In genomic region chr1:247360116-247360898, GRCh38 we compare ENCODE assay signal across 1 cellular context.
TF ChIP-seq lines count a peak whose summit lies in the region.

No MANE protein-coding gene starts in this region.

TF ChIP-seq in K562, 482 proteins besides CTCF, POLR2A, EP300 and RAD21 (continued from another document and continues in another):
- TF ChIP-seq TFE3 (CRISPR knock-in tag; IDR thresholded peaks at IDR 0.05) (peak; percentile 4; the same call in 1 of the 2 replicates), AFF1 (IDR thresholded peaks at IDR 0.05; ENCODE audit: low read depth in 1 of 2, partially characterized antibody in 2 of 2) (peak in 1 of 2 experiments; percentile 63), CBX1 (IDR thresholded peaks at IDR 0.05; ENCODE audit: low read depth) (no peak), DPF2 (IDR thresholded peaks at IDR 0.05) (peak; percentile 79), MEIS2 (IDR thresholded peaks at IDR 0.05; ENCODE audit: partially characterized antibody) (peak; percentile 97), DIDO1 (tag; IDR thresholded peaks at IDR 0.05; ENCODE audit: low read depth) (no peak), TOE1 (IDR thresholded peaks at IDR 0.05; ENCODE audit: borderline replicate concordance) (0 out of 2 replicates have a peak, but pooled peaks have one; percentile 48), TOE1 (CRISPR knock-in tag; IDR thresholded peaks at IDR 0.05; ENCODE audit: borderline replicate concordance, low read depth) (no peak), BACH1 (tag; IDR thresholded peaks at IDR 0.05) (peak; percentile 51; the same call in 1 of the 2 replicates), RHOXF2B (CRISPR knock-in tag; conservative IDR thresholded peaks at IDR 0.05) (no peak), ZNF551 (CRISPR knock-in tag; IDR thresholded peaks at IDR 0.05) (no peak), GATAD2A (IDR thresholded peaks at IDR 0.05) (peak; percentile 37; the same call in 1 of the 2 replicates), BRD9 (IDR thresholded peaks at IDR 0.05; ENCODE audit: low read depth, partially characterized antibody) (peak; percentile 37), RBFOX2 (IDR thresholded peaks at IDR 0.05; ENCODE audit: low read depth, low read length) (0 out of 2 replicates have a peak, but pooled peaks have one; percentile 21), RBM22 (IDR thresholded peaks at IDR 0.05; ENCODE audit: low read depth, low read length, poor library complexity, severe bottlenecking) (no peak), ATF4 (CRISPR knock-in tag; IDR thresholded peaks at IDR 0.05) (peak; percentile 34; the same call in 1 of the 2 replicates), CTBP1 (IDR thresholded peaks at IDR 0.05; ENCODE audit: borderline replicate concordance) (no peak), PHF20 (IDR thresholded peaks at IDR 0.05; ENCODE audit: partially characterized antibody) (no peak), E2F8 (IDR thresholded peaks at IDR 0.05; ENCODE audit: low read depth, partially characterized antibody) (peak; percentile 25), POLR2B (IDR thresholded peaks at IDR 0.05; ENCODE audit: low read depth, partially characterized antibody) (peak; percentile 59), LEF1 (IDR thresholded peaks at IDR 0.05) (peak; percentile 49; the same call in 1 of the 2 replicates), ELF4 (CRISPR knock-in tag; IDR thresholded peaks at IDR 0.05) (0 out of 2 replicates have a peak, but pooled peaks have one; percentile 25), ZSCAN32 (CRISPR knock-in tag; IDR thresholded peaks at IDR 0.05) (0 out of 2 replicates have a peak, but pooled peaks have one; percentile 66), ZBTB5 (IDR thresholded peaks at IDR 0.05) (no peak), FUS (optimal IDR thresholded peaks at IDR 0.05; ENCODE audit: low read depth, low read length) (no peak), MTA3 (IDR thresholded peaks at IDR 0.05; ENCODE audit: borderline replicate concordance) (peak; percentile 66; the same call in 1 of the 2 replicates), JUND (IDR thresholded peaks at IDR 0.05; ENCODE audit: borderline replicate concordance, low read depth, low read length) (peak; percentile 32), JUND (tag; IDR thresholded peaks at IDR 0.05; ENCODE audit: borderline replicate concordance, low read depth, low read length) (0 out of 3 replicates have a peak, but pooled peaks have one; percentile 18), NR1H2 (CRISPR knock-in tag; IDR thresholded peaks at IDR 0.05) (no peak), HDAC1 (IDR thresholded peaks at IDR 0.05) (peak in 1 of 2 experiments; percentile 47; a peak in 2 of 4 replicates), CSDE1 (IDR thresholded peaks at IDR 0.05) (no peak), ZBTB17 (CRISPR knock-in tag; IDR thresholded peaks at IDR 0.05) (0 out of 2 replicates have a peak, but pooled peaks have one; percentile 35), ZNF584 (CRISPR knock-in tag; IDR thresholded peaks at IDR 0.05; ENCODE audit: low read depth) (peak; percentile 88; the same call in 1 of the 2 replicates), FOXK2 (conservative IDR thresholded peaks at IDR 0.05 in 1 of 2, IDR thresholded peaks at IDR 0.05 in 1 of 2; ENCODE audit: low read depth in 2 of 2) (0 out of 4 replicates have a peak, but pooled peaks of 1 of the 2 experiments have one; percentile 39), SPI1 (IDR thresholded peaks at IDR 0.05; ENCODE audit: borderline replicate concordance, low read depth, low read length) (peak; percentile 57), DDX20 (tag; IDR thresholded peaks at IDR 0.05; ENCODE audit: low read depth) (no peak), OTX1 (CRISPR knock-in tag; IDR thresholded peaks at IDR 0.05) (0 out of 2 replicates have a peak, but pooled peaks have one; percentile 28), REST (CRISPR knock-in tag; IDR thresholded peaks at IDR 0.05; ENCODE audit: low read depth) (0 out of 2 replicates have a peak, but pooled peaks have one; percentile 32), ZFP1 (CRISPR knock-in tag; IDR thresholded peaks at IDR 0.05) (no peak), NFATC3 (IDR thresholded peaks at IDR 0.05) (0 out of 2 replicates have a peak, but pooled peaks have one; percentile 50), SMAD4 (CRISPR knock-in tag; conservative IDR thresholded peaks at IDR 0.05) (peak; percentile 33), ZFX (CRISPR knock-in tag; IDR thresholded peaks at IDR 0.05) (no peak), NR2C1 (IDR thresholded peaks at IDR 0.05) (0 out of 2 replicates have a peak, but pooled peaks have one; percentile 24), NR2C1 (tag; IDR thresholded peaks at IDR 0.05) (peak; percentile 33; the same call in 1 of the 2 replicates), RAD51 (IDR thresholded peaks at IDR 0.05; ENCODE audit: borderline replicate concordance, low read depth) (peak; percentile 28; the same call in 1 of the 2 replicates), SMARCE1 (IDR thresholded peaks at IDR 0.05) (peak; percentile 72)
